Comparison of ENCODE assay signal across 1 cellular context in the genomic region with DNA sequence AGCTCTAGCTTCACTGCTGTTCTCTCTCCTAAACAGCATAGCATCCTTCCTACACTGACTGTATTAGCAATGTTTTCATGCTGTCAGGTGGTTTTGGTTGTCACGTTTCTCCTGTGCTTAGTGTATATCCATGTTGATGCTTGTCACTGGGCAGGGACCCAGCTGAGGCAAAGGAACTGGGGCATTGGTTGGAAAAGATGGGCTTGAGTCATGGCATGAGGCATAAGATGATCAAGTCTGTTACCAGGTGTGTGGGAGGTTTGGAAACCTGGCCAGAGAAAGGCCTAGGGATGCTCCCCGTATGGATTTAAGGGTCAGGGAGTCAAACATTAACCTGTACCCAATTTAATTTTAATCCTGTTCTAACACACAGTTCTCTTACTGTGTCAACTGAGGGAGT.
TF ChIP-seq lines count a peak whose summit lies in the region.

No MANE protein-coding gene starts in this region.

TF ChIP-seq in liver, 16 proteins besides CTCF, POLR2A, EP300 and RAD21 (continued from another document):
- no peak for TF ChIP-seq TAF1 (conservative IDR thresholded peaks at IDR 0.05)
- TF ChIP-seq, protein P1, sequence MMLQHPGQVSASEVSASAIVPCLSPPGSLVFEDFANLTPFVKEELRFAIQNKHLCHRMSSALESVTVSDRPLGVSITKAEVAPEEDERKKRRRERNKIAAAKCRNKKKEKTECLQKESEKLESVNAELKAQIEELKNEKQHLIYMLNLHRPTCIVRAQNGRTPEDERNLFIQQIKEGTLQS (IDR thresholded peaks at IDR 0.05): no peak
- TF ChIP-seq, protein P2, sequence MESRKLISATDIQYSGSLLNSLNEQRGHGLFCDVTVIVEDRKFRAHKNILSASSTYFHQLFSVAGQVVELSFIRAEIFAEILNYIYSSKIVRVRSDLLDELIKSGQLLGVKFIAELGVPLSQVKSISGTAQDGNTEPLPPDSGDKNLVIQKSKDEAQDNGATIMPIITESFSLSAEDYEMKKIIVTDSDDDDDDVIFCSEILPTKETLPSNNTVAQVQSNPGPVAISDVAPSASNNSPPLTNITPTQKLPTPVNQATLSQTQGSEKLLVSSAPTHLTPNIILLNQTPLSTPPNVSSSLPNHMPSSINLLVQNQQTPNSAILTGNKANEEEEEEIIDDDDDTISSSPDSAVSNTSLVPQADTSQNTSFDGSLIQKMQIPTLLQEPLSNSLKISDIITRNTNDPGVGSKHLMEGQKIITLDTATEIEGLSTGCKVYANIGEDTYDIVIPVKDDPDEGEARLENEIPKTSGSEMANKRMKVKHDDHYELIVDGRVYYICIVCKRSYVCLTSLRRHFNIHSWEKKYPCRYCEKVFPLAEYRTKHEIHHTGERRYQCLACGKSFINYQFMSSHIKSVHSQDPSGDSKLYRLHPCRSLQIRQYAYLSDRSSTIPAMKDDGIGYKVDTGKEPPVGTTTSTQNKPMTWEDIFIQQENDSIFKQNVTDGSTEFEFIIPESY (IDR thresholded peaks at IDR 0.05): no peak
- peak; percentile 56 for TF ChIP-seq YY1 (IDR thresholded peaks at IDR 0.05)
- TF ChIP-seq FOXA1 (IDR thresholded peaks at IDR 0.05): no peak
- TF ChIP-seq NR2F2 (IDR thresholded peaks at IDR 0.05): no peak
- no peak for TF ChIP-seq SP1 (IDR thresholded peaks at IDR 0.05)
- TF ChIP-seq GABPA (IDR thresholded peaks at IDR 0.05 in 1 of 2, conservative IDR thresholded peaks at IDR 0.05 in 1 of 2): no peak
- TF ChIP-seq RXRA (IDR thresholded peaks at IDR 0.05): peak in 1 of 2 donors; percentile 50
- no peak for TF ChIP-seq JUND (IDR thresholded peaks at IDR 0.05)
- TF ChIP-seq, protein P3, sequence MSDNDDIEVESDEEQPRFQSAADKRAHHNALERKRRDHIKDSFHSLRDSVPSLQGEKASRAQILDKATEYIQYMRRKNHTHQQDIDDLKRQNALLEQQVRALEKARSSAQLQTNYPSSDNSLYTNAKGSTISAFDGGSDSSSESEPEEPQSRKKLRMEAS (IDR thresholded peaks at IDR 0.05): no peak
- TF ChIP-seq FOXA2 (IDR thresholded peaks at IDR 0.05): no peak
- TF ChIP-seq EGR1 (IDR thresholded peaks at IDR 0.05; ENCODE audit: low read depth in 2 of 2): no peak
TF ChIP-seq in liver: peak in this region for 3.
